In genomic region chr5:123035950-123036390, GRCh38 we compare ENCODE assay signal across 8 cellular contexts. TPM values are rescaled to one million over a fixed set of nuclear protein-coding genes. Genes with fewer than 3 reads are reported as not detected.
DNase-seq lines count a peak whose midpoint lies in the region; ATAC-seq and TF ChIP-seq lines count a peak whose summit lies in the region.

No MANE protein-coding gene starts in this region.

- under 1% methylated on average over 37 of the region's 37 CpGs for WGBS in right cardiac atrium

- peak overlapping the region; percentile 88 for H3K27ac ChIP-seq in right cardiac atrium (ENCODE audit: low read length)

- peaks cover 3% of the 10 kb centered on the region for H3K4me1 ChIP-seq in right cardiac atrium (ENCODE audit: control insufficient read depth, insufficient read depth, low read length)

- H3K9me3 ChIP-seq in right cardiac atrium (ENCODE audit: control insufficient read depth, low read length), result no peaks in the 10 kb centered on the region

- no peak for TF ChIP-seq CTCF in astrocyte of the cerebellum (IDR thresholded peaks at IDR 0.05; ENCODE audit: low read depth, low read length, missing control alignments)

- DNase-seq in DMS53 treated with DMSO at 0.1 percent for 48 hours (lab: John Stamatoyannopoulos, UW; ENCODE audit: unreplicated experiment), result peak; percentile 29
- DNase-seq in Kasumi-1 (lab: John Stamatoyannopoulos, UW), result peak; percentile 29 to 36
- DNase-seq in astrocyte of the cerebellum (ENCODE audit: low read depth), result peak; percentile 5
- DNase-seq in right cardiac atrium, result peak; percentile 65 to 85 (median 81)
- DNase-seq in retina, result peak; percentile 78
- DNase-seq in activated CD4-positive, CD25-positive, alpha-beta regulatory T cell (lab: John Stamatoyannopoulos, UW), result no peak
- no peak for DNase-seq in NCI-H446 treated with DMSO at 0.1 percent for 48 hours (lab: John Stamatoyannopoulos, UW)

- H3K27me3 ChIP-seq in right cardiac atrium (ENCODE audit: control insufficient read depth, insufficient read depth), result no peaks in the 10 kb centered on the region

- ATAC-seq in GM19463 (IDR thresholded peaks at IDR 0.05; ENCODE audit: unreplicated experiment), result peak; percentile 22
- ATAC-seq in right cardiac atrium, result peak; percentile 70 to 78

- H3K4me3 ChIP-seq in astrocyte of the cerebellum (ENCODE audit: low read depth, low read length) (peak overlapping the region; percentile 68), right cardiac atrium (ENCODE audit: low read length) (peak overlapping the region; percentile 86)

- in situ Hi-C loops in astrocyte of the cerebellum (cut with HindIII; ENCODE audit: low sequenced_read_pairs), result no loop called here

- intact Hi-C loops in right cardiac atrium (cut with DNase I), result loop anchor here in 1 of 4 donors (10.0 kb wide), 1 partner anchor 191 kb away; the partner anchor contains the start of gene SNX24

RNA-seq across cellular contexts. Expression of gene PPIC, which starts 0.6 kb away (rescaled TPM):
- total RNA-seq in right cardiac atrium, result 10 to 100 TPM; 41.8 to 51.3 (median 42.8) TPM
- polyA plus RNA-seq in right cardiac atrium, result 47.3 TPM

RNA-seq across cellular contexts. Expression of gene PRDM6, which starts 53.1 kb away (rescaled TPM):
- 1 to 10 TPM in 3 of 4 donors, under 1 TPM in 1; 0.65 to 2.4 (median 1.5) TPM for total RNA-seq in right cardiac atrium
- 0.48 TPM for polyA plus RNA-seq in right cardiac atrium

Comparison
In these comparisons a context has a peak if more than half of its experiments do, and no peak if none do; other contexts are left out.
1. DNase-seq: peak in DMS53 treated with DMSO at 0.1 percent for 48 hours (single experiment), Kasumi-1 (2 of 2), astrocyte of the cerebellum (single experiment), right cardiac atrium (3 of 3) and retina (single experiment); none in activated CD4-positive, CD25-positive, alpha-beta regulatory T cell (0 of 4) and NCI-H446 treated with DMSO at 0.1 percent for 48 hours (single experiment).